ENCODE assay signal across 27 cellular contexts in the genomic region with DNA sequence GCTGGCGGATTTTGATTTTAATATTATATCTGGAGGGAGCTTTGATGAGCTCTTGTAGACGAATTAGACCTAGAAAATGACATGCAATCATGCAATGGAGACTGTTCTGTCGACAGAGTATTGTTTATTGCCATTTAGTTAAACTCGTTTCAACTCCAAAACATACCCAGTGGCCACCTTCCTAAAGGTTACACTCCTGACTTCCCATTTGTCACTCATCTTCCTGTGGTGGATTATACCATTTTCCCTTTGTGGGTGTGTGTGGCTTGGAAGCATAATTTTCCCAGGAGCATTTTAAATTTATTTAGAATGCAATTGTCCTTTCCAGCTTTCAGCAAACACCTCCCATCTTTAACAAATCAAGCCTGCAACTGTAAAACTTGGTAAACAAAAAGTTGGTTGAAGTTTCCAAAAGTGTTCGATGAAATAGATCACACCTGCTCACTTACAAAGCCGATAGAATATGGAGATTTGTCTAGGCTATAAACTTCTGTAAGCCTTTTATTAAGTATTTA.
"Had no signal": no experiment of that assay in that cellular context is flagged by ENCODE, and none has a peak within 500 bp of the region (broad histone marks: within the 10 kb centered on the region; RNA-seq: fewer than 3 reads in every experiment).

No MANE protein-coding gene starts in this region.

- H3K9me3 ChIP-seq: esophagus squamous epithelium, gastrocnemius medialis, heart right ventricle, left lung, lower lobe of right lung, mucosa of descending colon had no signal

- H3K27ac ChIP-seq: coronary artery, epithelial cell of prostate, esophagus squamous epithelium, gastrocnemius medialis, heart right ventricle, left lung, lower lobe of right lung had no signal

- FAIRE-seq: endometrium, islet of Langerhans, keratinocyte had no signal

- H3K4me3 ChIP-seq: coronary artery, esophagus squamous epithelium, gastrocnemius medialis, heart right ventricle, left lung, lower lobe of right lung, mucosa of descending colon had no signal

- H3K27me3 ChIP-seq: esophagus squamous epithelium, gastrocnemius medialis, heart right ventricle, left lung had no signal

- DNase-seq: dermis blood vessel endothelial cell; effector CD8-positive, alpha-beta T cell; effector memory CD8-positive, alpha-beta T cell; endodermal cell; erythroblast; esophagus squamous epithelium; foreskin fibroblast; foreskin melanocyte; gastrocnemius medialis; glutamatergic neuron; head of caudate nucleus; heart right ventricle; hippocampal formation; left cardiac atrium; left lung; left ventricle myocardium superior; lower lobe of right lung; mesenchymal stem cell; mucosa of descending colon; naive B cell; naive thymus-derived CD8-positive, alpha-beta T cell had no signal

- ATAC-seq: effector memory CD8-positive, alpha-beta T cell; esophagus mucosa; gastrocnemius medialis; heart right ventricle; left cardiac atrium; left lung; left ventricle myocardium superior; lower lobe of right lung; mucosa of descending colon; naive thymus-derived CD8-positive, alpha-beta T cell had no signal

- H3K36me3 ChIP-seq: esophagus squamous epithelium, gastrocnemius medialis, heart right ventricle, left lung, lower lobe of right lung had no signal

- H3K4me1 ChIP-seq: esophagus squamous epithelium, gastrocnemius medialis, heart right ventricle, left lung, lower lobe of right lung had no signal
